Comparison of ENCODE assay signal across 1 cellular context in the genomic region with DNA sequence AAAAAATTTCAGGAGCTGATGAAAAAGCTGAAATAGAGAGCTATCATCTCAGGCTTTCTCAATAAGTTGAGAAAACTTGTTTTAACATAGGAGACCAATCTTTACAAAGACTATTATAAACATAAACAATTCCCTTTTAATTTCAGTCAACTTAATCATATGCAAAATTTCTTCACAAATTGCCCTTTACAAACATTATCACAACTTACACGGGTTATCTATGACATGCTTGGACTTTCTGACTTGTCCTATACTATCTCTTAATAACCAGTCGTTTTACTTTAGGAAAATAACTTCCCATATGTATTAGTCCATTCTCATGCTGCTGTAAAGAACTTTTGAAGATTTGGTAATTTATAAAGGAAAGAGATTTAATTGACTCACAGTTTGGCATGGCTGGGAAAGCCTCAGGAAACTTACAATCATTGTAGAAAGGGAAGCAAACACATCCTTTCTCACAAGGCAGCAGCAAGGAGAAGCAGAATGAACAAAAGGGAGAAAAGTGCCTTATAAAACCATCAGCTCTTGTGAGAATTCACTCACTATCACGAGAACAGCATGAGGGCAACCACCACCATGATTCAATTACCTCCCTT.
TF ChIP-seq lines count a peak whose summit lies in the region.

No MANE protein-coding gene starts in this region.

TF ChIP-seq in HCT116, 20 proteins besides CTCF, POLR2A, EP300 and RAD21 (continued from another document):
- TF ChIP-seq, protein P1, sequence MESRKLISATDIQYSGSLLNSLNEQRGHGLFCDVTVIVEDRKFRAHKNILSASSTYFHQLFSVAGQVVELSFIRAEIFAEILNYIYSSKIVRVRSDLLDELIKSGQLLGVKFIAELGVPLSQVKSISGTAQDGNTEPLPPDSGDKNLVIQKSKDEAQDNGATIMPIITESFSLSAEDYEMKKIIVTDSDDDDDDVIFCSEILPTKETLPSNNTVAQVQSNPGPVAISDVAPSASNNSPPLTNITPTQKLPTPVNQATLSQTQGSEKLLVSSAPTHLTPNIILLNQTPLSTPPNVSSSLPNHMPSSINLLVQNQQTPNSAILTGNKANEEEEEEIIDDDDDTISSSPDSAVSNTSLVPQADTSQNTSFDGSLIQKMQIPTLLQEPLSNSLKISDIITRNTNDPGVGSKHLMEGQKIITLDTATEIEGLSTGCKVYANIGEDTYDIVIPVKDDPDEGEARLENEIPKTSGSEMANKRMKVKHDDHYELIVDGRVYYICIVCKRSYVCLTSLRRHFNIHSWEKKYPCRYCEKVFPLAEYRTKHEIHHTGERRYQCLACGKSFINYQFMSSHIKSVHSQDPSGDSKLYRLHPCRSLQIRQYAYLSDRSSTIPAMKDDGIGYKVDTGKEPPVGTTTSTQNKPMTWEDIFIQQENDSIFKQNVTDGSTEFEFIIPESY (IDR thresholded peaks at IDR 0.05; ENCODE audit: extremely low read depth, insufficient replicate concordance, low read length): no peak
- TF ChIP-seq ZNF274 (IDR thresholded peaks at IDR 0.05; ENCODE audit: low read depth, low read length) (no peak), EZH2phosphoT487 (IDR thresholded peaks at IDR 0.05; ENCODE audit: borderline replicate concordance) (no peak)
